20 cellular contexts compared by ENCODE assay signal in genomic region chr7:21106296-21106732, GRCh38.
"Had no signal": no experiment of that assay in that cellular context is flagged by ENCODE, and none has a peak within 500 bp of the region (broad histone marks: within the 10 kb centered on the region; RNA-seq: fewer than 3 reads in every experiment).

No MANE protein-coding gene starts in this region.

- H3K4me3 ChIP-seq: heart right ventricle, left lung, lung, sigmoid colon, smooth muscle cell, testis, upper lobe of left lung had no signal

- H3K4me1 ChIP-seq: left lung, testis, upper lobe of left lung had no signal

- H3K36me3 ChIP-seq: heart right ventricle, left lung, sigmoid colon, upper lobe of left lung had no signal

- H3K4me2 ChIP-seq: smooth muscle cell had no signal

- H3K27me3 ChIP-seq: heart right ventricle, left lung, sigmoid colon, testis, upper lobe of left lung had no signal

- H3K9me3 ChIP-seq: heart right ventricle, left lung, sigmoid colon, testis, upper lobe of left lung had no signal

- H3K27ac ChIP-seq: heart right ventricle, left lung, sigmoid colon, testis, upper lobe of left lung, VCaP had no signal

- DNase-seq: activated CD4-positive, alpha-beta T cell treated with anti-CD3 and anti-CD28 coated beads, Interleukin-2, amount 50 U/mL, for 1 hour; activated CD8-positive, alpha-beta T cell treated with anti-CD3 and anti-CD28 coated beads, Interleukin-2, amount 10 ng/mL, durations not matched to agents 7 days and 5 days; activated naive CD8-positive, alpha-beta T cell treated with anti-CD3 and anti-CD28 coated beads for 36 hours; cortex of kidney; endodermal cell; heart right ventricle; islet precursor cell; left lung; natural killer cell; sigmoid colon; stimulated activated CD4-positive, alpha-beta T cell treated with anti-CD3 and anti-CD28 coated beads, Interleukin-4, amount 100 ng/mL, for 1 hour; stimulated activated naive CD4-positive, alpha-beta T cell; SW 1271; T-helper 2 cell; testis; upper lobe of left lung had no signal

- FAIRE-seq: astrocyte had no signal
